ENCODE assay signal across 11 cellular contexts in genomic region chr21:33540711-33541104, GRCh38. TPM values are rescaled to one million over a fixed set of nuclear protein-coding genes. Genes with fewer than 3 reads are reported as not detected.
DNase-seq lines count a peak whose midpoint lies in the region; ATAC-seq and TF ChIP-seq lines count a peak whose summit lies in the region.
"Had no signal": no experiment of that assay in that cellular context is flagged by ENCODE, and none has a peak within 500 bp of the region (broad histone marks: within the 10 kb centered on the region; RNA-seq: fewer than 3 reads in every experiment).

No MANE protein-coding gene starts in this region.

- H3K27me3 ChIP-seq in iPS-20b (ENCODE audit: insufficient read depth, low read length), result no peaks in the 10 kb centered on the region
- no peaks in the 10 kb centered on the region for H3K27me3 ChIP-seq in tibial nerve

- H3K9ac ChIP-seq in iPS-20b (ENCODE audit: low read depth, low read length), result peak overlapping the region; percentile 97; the same call in 1 of the 2 replicates
- H3K9ac ChIP-seq: parathyroid adenoma had no signal

- no peak for TF ChIP-seq POLR2A in tibial nerve (IDR thresholded peaks at IDR 0.05)

- H3K9me3 ChIP-seq in iPS-20b (ENCODE audit: insufficient read depth, low read depth, low read length) (no peaks in the 10 kb centered on the region), tibial nerve (no peaks in the 10 kb centered on the region)

- peak overlapping the region; percentile 91 for H3K4me3 ChIP-seq in iPS-20b (ENCODE audit: low read length)
- peak overlapping the region in 2 of 4 donors; percentile 60 to 76 for H3K4me3 ChIP-seq in tibial nerve

- peak overlapping the region; percentile 96 for H3K4me3 Mint-ChIP-seq in activated naive CD4-positive, alpha-beta T cell treated with anti-CD3 and anti-CD28 coated beads, Interleukin-2, amount 10 ng/mL, durations not matched to agents 7 days and 5 days
- H3K4me3 Mint-ChIP-seq in activated T-helper 2 cell treated with anti-CD3 and anti-CD28 coated beads, Interferon-gamma antibody, Interleukin-2, Interleukin-4, amounts not matched to agents 10 μg/mL and 5 μg/mL and 100 μg/mL, durations not matched to agents 14 hours and 24 hours and 36 hours (ENCODE audit: low read depth), result peak overlapping the region; percentile 95

- no peak for TF ChIP-seq CTCF in tibial nerve (IDR thresholded peaks at IDR 0.05)

- H3K4me1 Mint-ChIP-seq in activated naive CD4-positive, alpha-beta T cell treated with anti-CD3 and anti-CD28 coated beads, Interleukin-2, amount 10 ng/mL, durations not matched to agents 7 days and 5 days, result peaks cover 43% of the 10 kb centered on the region
- H3K4me1 Mint-ChIP-seq in activated T-helper 2 cell treated with anti-CD3 and anti-CD28 coated beads, Interferon-gamma antibody, Interleukin-2, Interleukin-4, amounts not matched to agents 10 μg/mL and 5 μg/mL and 100 μg/mL, durations not matched to agents 14 hours and 24 hours and 36 hours (ENCODE audit: low read depth), result peaks cover 31% of the 10 kb centered on the region

- H3K36me3 Mint-ChIP-seq in activated naive CD4-positive, alpha-beta T cell treated with anti-CD3 and anti-CD28 coated beads, Interleukin-2, amount 10 ng/mL, durations not matched to agents 7 days and 5 days, result peaks cover 34% of the 10 kb centered on the region
- peaks cover 63% of the 10 kb centered on the region for H3K36me3 Mint-ChIP-seq in activated T-helper 2 cell treated with anti-CD3 and anti-CD28 coated beads, Interferon-gamma antibody, Interleukin-2, Interleukin-4, amounts not matched to agents 10 μg/mL and 5 μg/mL and 100 μg/mL, durations not matched to agents 14 hours and 24 hours and 36 hours (ENCODE audit: low read depth)

- CTCF ChIA-PET in activated naive CD4-positive, alpha-beta T cell treated with anti-CD3 and anti-CD28 coated beads, Interleukin-2, amount 10 ng/mL, durations not matched to agents 7 days and 5 days (lab: Charles Lee), result no interaction called here

- no peak for TF ChIP-seq EP300 in tibial nerve (IDR thresholded peaks at IDR 0.05)

- H3K9me3 Mint-ChIP-seq in activated naive CD4-positive, alpha-beta T cell treated with anti-CD3 and anti-CD28 coated beads, Interleukin-2, amount 10 ng/mL, durations not matched to agents 7 days and 5 days, result no peaks in the 10 kb centered on the region
- peaks cover 5% of the 10 kb centered on the region for H3K9me3 Mint-ChIP-seq in activated T-helper 2 cell treated with anti-CD3 and anti-CD28 coated beads, Interferon-gamma antibody, Interleukin-2, Interleukin-4, amounts not matched to agents 10 μg/mL and 5 μg/mL and 100 μg/mL, durations not matched to agents 14 hours and 24 hours and 36 hours

- peak overlapping the region; percentile 99 for H3K27ac Mint-ChIP-seq in activated naive CD4-positive, alpha-beta T cell treated with anti-CD3 and anti-CD28 coated beads, Interleukin-2, amount 10 ng/mL, durations not matched to agents 7 days and 5 days
- peak overlapping the region; percentile 100 for H3K27ac Mint-ChIP-seq in activated T-helper 2 cell treated with anti-CD3 and anti-CD28 coated beads, Interferon-gamma antibody, Interleukin-2, Interleukin-4, amounts not matched to agents 10 μg/mL and 5 μg/mL and 100 μg/mL, durations not matched to agents 14 hours and 24 hours and 36 hours

- DNase-seq in activated naive CD4-positive, alpha-beta T cell treated with anti-CD3 and anti-CD28 coated beads, Interleukin-2, amount 10 ng/mL, durations not matched to agents 7 days and 5 days, result no peak
- no peak for DNase-seq in activated naive CD4-positive, alpha-beta T cell treated with Interleukin-2 at 50 U/mL for 16 hours
- DNase-seq in activated T-helper 2 cell treated with anti-CD3 and anti-CD28 coated beads, Interferon-gamma antibody, Interleukin-2, Interleukin-4, amounts not matched to agents 10 μg/mL and 5 μg/mL and 100 μg/mL, durations not matched to agents 14 hours and 24 hours and 36 hours (ENCODE audit: low spot score), result no peak
- no peak for DNase-seq in tibial nerve (ENCODE audit: low spot score in 2 of 2)
- no peak for DNase-seq in NOMO-1 treated with dmso at 0.1 percent for 144 hours (lab: John Stamatoyannopoulos, UW; ENCODE audit: unreplicated experiment)
- no peak for DNase-seq in NCI-H2107 treated with DMSO at 0.1 percent for 48 hours (lab: John Stamatoyannopoulos, UW; ENCODE audit: unreplicated experiment)
- DNase-seq: cerebellar nuclear complex, DMS153 had no signal

- intact Hi-C loops in activated T-helper 2 cell treated with anti-CD3 and anti-CD28 coated beads, Interferon-gamma antibody, Interleukin-2, Interleukin-4, amounts not matched to agents 10 μg/mL and 5 μg/mL and 100 μg/mL, durations not matched to agents 14 hours and 24 hours and 36 hours (cut with micrococcal nuclease), result loop anchor here (5.0 kb wide), 1 partner anchor 313 kb away; the partner anchor contains the start of gene IFNAR2

- WGBS in tibial nerve, 2 donors, result 71 to 82% methylated on average over 3 of the region's 3 CpGs

- H3K36me3 ChIP-seq in iPS-20b (ENCODE audit: insufficient read depth, low read depth, low read length) (peaks cover 51% of the 10 kb centered on the region), tibial nerve (peaks cover 0 to 36% (median 0%) of the 10 kb centered on the region in 3 donors)

- H3K27ac ChIP-seq in iPS-20b (ENCODE audit: low read length) (no peak overlapping the region), tibial nerve (peak overlapping the region in 3 of 4 donors; percentile 98 to 100 (median 99))

- H3K27me3 Mint-ChIP-seq in activated naive CD4-positive, alpha-beta T cell treated with anti-CD3 and anti-CD28 coated beads, Interleukin-2, amount 10 ng/mL, durations not matched to agents 7 days and 5 days, result no peaks in the 10 kb centered on the region
- no peaks in the 10 kb centered on the region for H3K27me3 Mint-ChIP-seq in activated T-helper 2 cell treated with anti-CD3 and anti-CD28 coated beads, Interferon-gamma antibody, Interleukin-2, Interleukin-4, amounts not matched to agents 10 μg/mL and 5 μg/mL and 100 μg/mL, durations not matched to agents 14 hours and 24 hours and 36 hours (ENCODE audit: low read depth)

- ATAC-seq in GM19463 (IDR thresholded peaks at IDR 0.05; ENCODE audit: unreplicated experiment), result no peak

- H3K4me1 ChIP-seq in iPS-20b (ENCODE audit: insufficient read depth, low read length) (peaks cover 16% of the 10 kb centered on the region; the same call in 1 of the 2 replicates), tibial nerve (peaks cover 0 to 41% (median 19%) of the 10 kb centered on the region in 4 donors)
- H3K4me1 ChIP-seq: parathyroid adenoma had no signal

RNA-seq across cellular contexts. Expression of gene GART, which starts 1.2 kb away (rescaled TPM):
- 197 and 199 TPM in 2 replicates for total RNA-seq in activated T-helper 2 cell treated with anti-CD3 and anti-CD28 coated beads, Interferon-gamma antibody, Interleukin-2, Interleukin-4, amounts not matched to agents 10 μg/mL and 5 μg/mL and 100 μg/mL, durations not matched to agents 14 hours and 24 hours and 36 hours
- total RNA-seq in tibial nerve, result 100 to 1,000 TPM in 2 of 4 donors, 10 to 100 TPM in 2; 73.5 to 141 (median 106) TPM

RNA-seq across cellular contexts. Expression of gene SON, which starts 2.1 kb away (rescaled TPM):
- total RNA-seq in activated T-helper 2 cell treated with anti-CD3 and anti-CD28 coated beads, Interferon-gamma antibody, Interleukin-2, Interleukin-4, amounts not matched to agents 10 μg/mL and 5 μg/mL and 100 μg/mL, durations not matched to agents 14 hours and 24 hours and 36 hours, result 345 and 376 TPM in 2 replicates
- total RNA-seq in tibial nerve, result 100 to 1,000 TPM; 243 to 283 (median 271) TPM

RNA-seq across cellular contexts. Expression of gene DONSON, which starts 47.8 kb away (rescaled TPM):
- 40.3 and 41.7 TPM in 2 replicates for total RNA-seq in activated T-helper 2 cell treated with anti-CD3 and anti-CD28 coated beads, Interferon-gamma antibody, Interleukin-2, Interleukin-4, amounts not matched to agents 10 μg/mL and 5 μg/mL and 100 μg/mL, durations not matched to agents 14 hours and 24 hours and 36 hours
- 10 to 100 TPM; 11.5 to 20.6 (median 18.1) TPM for total RNA-seq in tibial nerve

RNA-seq across cellular contexts. Expression of gene DNAJC28, which starts 49.2 kb away (rescaled TPM):
- 0.16 and 0.37 TPM in 2 replicates for total RNA-seq in activated T-helper 2 cell treated with anti-CD3 and anti-CD28 coated beads, Interferon-gamma antibody, Interleukin-2, Interleukin-4, amounts not matched to agents 10 μg/mL and 5 μg/mL and 100 μg/mL, durations not matched to agents 14 hours and 24 hours and 36 hours
- 1 to 10 TPM in 3 of 4 donors, under 1 TPM in 1; 0.66 to 3.6 (median 1.7) TPM for total RNA-seq in tibial nerve
